Comparison of ENCODE assay signal across 10 cellular contexts in genomic region chr12:130161261-130162231, GRCh38. TPM values are rescaled to one million over a fixed set of nuclear protein-coding genes. Genes with fewer than 3 reads are reported as not detected.
A peak's percentile ranks its signal among the peaks of the same experiment; 100 is the strongest.
DNase-seq lines count a peak whose midpoint lies in the region; ATAC-seq and TF ChIP-seq lines count a peak whose summit lies in the region.
"Had no signal": no experiment of that assay in that cellular context is flagged by ENCODE, and none has a peak within 500 bp of the region (broad histone marks: within the 10 kb centered on the region; RNA-seq: fewer than 3 reads in every experiment).

No MANE protein-coding gene starts in this region.

- no peaks in the 10 kb centered on the region for H3K36me3 ChIP-seq in HUES6 (ENCODE audit: control insufficient read depth, insufficient read depth, low read length)
- no peaks in the 10 kb centered on the region for H3K36me3 ChIP-seq in ascending aorta

- ATAC-seq in HG02571 (IDR thresholded peaks at IDR 0.05; ENCODE audit: unreplicated experiment) = no peak

- H3K9me3 ChIP-seq in HUES6 (ENCODE audit: control insufficient read depth, insufficient read depth, low read depth, low read length) (no peaks in the 10 kb centered on the region), ascending aorta (no peaks in the 10 kb centered on the region)

- no peak for TF ChIP-seq CTCF in ascending aorta (IDR thresholded peaks at IDR 0.05)

- peak overlapping the region; percentile 76 for H3K9ac ChIP-seq in HUES6 (ENCODE audit: low read length)

- DNase-seq in ascending aorta (ENCODE audit: low spot score in 2 of 2) (no peak), iPS-NIHi7 (ENCODE audit: extremely low spot score) (peak; percentile 65), skeletal muscle cell (ENCODE audit: low read depth) (peak; percentile 14), D341Med (ENCODE audit: low spot score) (no peak), activated gamma-delta T cell treated with Interleukin-2 at 50 U/mL for 16 hours (no peak), NCI-H345 (lab: John Stamatoyannopoulos, UW) (no peak)
- DNase-seq: activated CD8-positive, alpha-beta memory T cell treated with anti-CD3 and anti-CD28 coated beads, Interleukin-2, amount 50 U/mL, for 4 hours; NCI-H2227 treated with DMSO at 0.1 percent for 48 hours had no signal

- intact Hi-C loops in ascending aorta (cut with DNase I) = no loop called here

- H3K4me3 ChIP-seq in HUES6 (ENCODE audit: low read depth, low read length) = peak overlapping the region; percentile 66
- peak overlapping the region; percentile 40 to 48 for H3K4me3 ChIP-seq in ascending aorta
- H3K4me3 ChIP-seq in skeletal muscle cell (ENCODE audit: low read depth, low read length) = peak overlapping the region; percentile 42

- H3K27ac ChIP-seq in HUES6 (ENCODE audit: low read depth, low read length) (peak overlapping the region; percentile 74; the same call in 1 of the 2 replicates), ascending aorta (no peak overlapping the region)

- H3K27me3 ChIP-seq in HUES6 (ENCODE audit: control insufficient read depth, insufficient read depth, low read length) = peaks cover 95% of the 10 kb centered on the region
- H3K27me3 ChIP-seq in ascending aorta = peaks cover 8% of the 10 kb centered on the region

- H3K4me1 ChIP-seq in HUES6 (ENCODE audit: control insufficient read depth, insufficient read depth, low read length) (peaks cover 66% of the 10 kb centered on the region), ascending aorta (peaks cover 0 to 2% of the 10 kb centered on the region in 2 donors)

RNA-seq across cellular contexts. Expression of gene FZD10, which starts 0.7 kb away (rescaled TPM):
- 0.21 TPM for total RNA-seq in ascending aorta

Comparison
In these comparisons a context has a peak if more than half of its experiments do, and no peak if none do; other contexts are left out.
1. DNase-seq: peak in iPS-NIHi7 (single experiment) and skeletal muscle cell (single experiment); none in ascending aorta (0 of 2), D341Med (single experiment), activated gamma-delta T cell treated with Interleukin-2 at 50 U/mL for 16 hours (single experiment) and NCI-H345 (single experiment).
2. Peak in every context shown above with its lines, with median percentiles within 50 percentile points of each other: H3K4me3 ChIP-seq.